In genomic region chr11:61336171-61336935, GRCh38 we compare ENCODE assay signal across 8 cellular contexts. TPM values are rescaled to one million over a fixed set of nuclear protein-coding genes. Genes with fewer than 3 reads are reported as not detected.
DNase-seq lines count a peak whose midpoint lies in the region; ATAC-seq, FAIRE-seq and TF ChIP-seq lines count a peak whose summit lies in the region.

No MANE protein-coding gene starts in this region.

- H3K27ac Mint-ChIP-seq in activated CD4-positive, alpha-beta T cell treated with anti-CD3 and anti-CD28 coated beads for 36 hours: peak overlapping the region; percentile 86

- no peak for TF ChIP-seq POLR2A in A549 (IDR thresholded peaks at IDR 0.05; ENCODE audit: low read length)

- peak overlapping the region; percentile 63 to 79 for H3K27ac ChIP-seq in A549

- peak; percentile 90 to 92 for TF ChIP-seq RAD21 in A549 (conservative IDR thresholded peaks at IDR 0.05 in 1 of 2, IDR thresholded peaks at IDR 0.05 in 1 of 2)

- CTCF ChIA-PET in A549 (lab: Yijun Ruan, JAX): interaction anchor here (0.6 to 10.9 kb wide), 36 partner anchors 8 to 776 kb away, joined by 3 to 552 read pairs (median 4); partner anchors contain the start of genes CYB561A3, TMEM138 and TMEM216
- CTCF ChIA-PET in activated CD4-positive, alpha-beta T cell treated with anti-CD3 and anti-CD28 coated beads for 36 hours (lab: Charles Lee): interaction anchor here (0.6 to 7.4 kb wide), 37 partner anchors 9 to 1723 kb away, joined by 3 to 185 read pairs (median 6); partner anchors contain the start of genes CPSF7, CYB561A3, SDHAF2 and TMEM138

- H3K36me3 Mint-ChIP-seq in activated CD4-positive, alpha-beta T cell treated with anti-CD3 and anti-CD28 coated beads for 36 hours (ENCODE audit: low read depth): peaks cover 33% of the 10 kb centered on the region

- peaks cover 37% of the 10 kb centered on the region for H3K4me1 Mint-ChIP-seq in activated CD4-positive, alpha-beta T cell treated with anti-CD3 and anti-CD28 coated beads for 36 hours

- no peak overlapping the region for H3K4me3 Mint-ChIP-seq in activated CD4-positive, alpha-beta T cell treated with anti-CD3 and anti-CD28 coated beads for 36 hours

- peak; percentile 83 to 90 for DNase-seq in A549 (ENCODE audit: low read depth in 1 of 2, low spot score in 1 of 2)
- peak; percentile 56 for DNase-seq in NCI-H460 (ENCODE audit: extremely low read depth, low read depth)
- DNase-seq in activated CD4-positive, alpha-beta T cell treated with anti-CD3 and anti-CD28 coated beads for 36 hours: peak; percentile 90
- peak; percentile 93 for DNase-seq in cerebellum (ENCODE audit: low spot score)
- DNase-seq in kidney glomerular epithelial cell (lab: John Stamatoyannopoulos, UW): peak; percentile 50
- DNase-seq in stimulated activated CD4-positive, alpha-beta T cell treated with anti-CD3 and anti-CD28 coated beads, Interleukin-1b, Interleukin-23, amount 100 ng/mL, for 48 hours: peak; percentile 82

- 25% methylated on average over 8 of the region's 8 CpGs for WGBS in A549 (ENCODE audit: missing lambda C conversion rate)

- no peak for FAIRE-seq in A549 (lab: Jason Lieb, UNC)

- intact Hi-C loops in activated CD4-positive, alpha-beta T cell treated with anti-CD3 and anti-CD28 coated beads for 36 hours (cut with DNase I, micrococcal nuclease): loop anchor here (1.0 to 10.0 kb wide), 7 partner anchors 25 to 788 kb away; partner anchors contain the start of genes CPSF7 (in 1 of the 2), CYB561A3 (in 1 of the 2), INCENP (in 1 of the 2) and TMEM216 (in 1 of the 2)

- H3K9me3 ChIP-seq in A549: no peaks in the 10 kb centered on the region

- no peak for TF ChIP-seq EP300 in A549 (IDR thresholded peaks at IDR 0.05)

- 0 out of 3 replicates have a peak overlapping the region, but pooled peaks have one; percentile 14 for H3K4me2 ChIP-seq in A549

- peak; percentile 97 for TF ChIP-seq CTCF in A549 (IDR thresholded peaks at IDR 0.05)

- H3K27me3 Mint-ChIP-seq in activated CD4-positive, alpha-beta T cell treated with anti-CD3 and anti-CD28 coated beads for 36 hours: no peaks in the 10 kb centered on the region

- H3K4me1 ChIP-seq in A549: peaks cover 27% of the 10 kb centered on the region

- ATAC-seq in A549: peak; percentile 69 to 79
- ATAC-seq in GM18861 (IDR thresholded peaks at IDR 0.05; ENCODE audit: unreplicated experiment): peak; percentile 49
- peak; percentile 56 for ATAC-seq in HG03432 (IDR thresholded peaks at IDR 0.05; ENCODE audit: unreplicated experiment)
- ATAC-seq in activated CD4-positive, alpha-beta T cell treated with anti-CD3 and anti-CD28 coated beads for 36 hours: peak; percentile 68

- POLR2A ChIA-PET in A549 (lab: Yijun Ruan, JAX): interaction anchor here (0.6 to 7.9 kb wide), 4 partner anchors 8 to 56 kb away, joined by 3 to 67 read pairs (median 26); partner anchors contain the start of genes CYB561A3, TMEM138 and TMEM216
- POLR2A ChIA-PET in activated CD4-positive, alpha-beta T cell treated with anti-CD3 and anti-CD28 coated beads for 36 hours (lab: Charles Lee): interaction anchor here (0.6 to 1.3 kb wide), 6 partner anchors 14 to 73 kb away, joined by 3 to 15 read pairs (median 5); partner anchors contain the start of genes CYB561A3, TMEM138 and TMEM216

- H3K9me3 Mint-ChIP-seq in activated CD4-positive, alpha-beta T cell treated with anti-CD3 and anti-CD28 coated beads for 36 hours (ENCODE audit: low read depth): no peaks in the 10 kb centered on the region

- H3K4me3 ChIP-seq in A549: no peak overlapping the region

TF ChIP-seq in A549, 52 proteins besides CTCF, POLR2A, EP300 and RAD21:
- TF ChIP-seq EHMT2 (IDR thresholded peaks at IDR 0.05; ENCODE audit: low read depth) (no peak), CEBPB (IDR thresholded peaks at IDR 0.05) (no peak), KDM5A (IDR thresholded peaks at IDR 0.05) (no peak), MAX (IDR thresholded peaks at IDR 0.05) (peak; percentile 54; the same call in 1 of the 2 replicates), HOXB5 (CRISPR knock-in tag; IDR thresholded peaks at IDR 0.05) (0 out of 2 replicates have a peak, but pooled peaks have one; percentile 25), SMC3 (IDR thresholded peaks at IDR 0.05) (peak; percentile 97)

RNA-seq across cellular contexts. Expression of gene TKFC, which starts 3.3 kb away (rescaled TPM):
- polyA plus RNA-seq in A549 (2011; rRNA removed) (46.5 and 51.2 TPM in 2 replicates), A549 (2017; fragmentation: RNase III; extraction: RNeasy Plus Mini Kit Qiagen cat#74134 plus additional on column Dnase treatment) (42.6 to 53.6 TPM (median 48.7 TPM) in 3 replicates)
- polyA plus RNA-seq in A549 (2012; cell fraction: cytosol; rRNA removed): 63.7 and 80.0 TPM in 2 replicates
- 200 and 208 TPM in 2 replicates for polyA plus RNA-seq in A549 (2012; cell fraction: nucleus; rRNA removed)
- 65.7 and 70.2 TPM in 2 replicates for polyA minus RNA-seq in A549 (2011; rRNA and poly(A)+ RNA removed)
- total RNA-seq in NCI-H460 (2014; rRNA removed; shearing (Covaris generic)): 42.0 and 43.6 TPM in 2 replicates
- polyA plus RNA-seq in NCI-H460 (2014; cell fraction: nucleus; rRNA removed): 76.1 and 97.5 TPM in 2 replicates
- 100 to 1,000 TPM; 100 to 107 TPM for total RNA-seq in activated CD4-positive, alpha-beta T cell treated with anti-CD3 and anti-CD28 coated beads for 36 hours
- total RNA-seq in cerebellum: 13.2 TPM

RNA-seq across cellular contexts. Expression of gene DDB1, which starts 3.4 kb away (rescaled TPM):
- polyA plus RNA-seq in A549 (2011; rRNA removed) (213 and 222 TPM in 2 replicates), A549 (2017; fragmentation: RNase III; extraction: RNeasy Plus Mini Kit Qiagen cat#74134 plus additional on column Dnase treatment) (149 to 154 TPM (median 149 TPM) in 3 replicates)
- polyA plus RNA-seq in A549 (2012; cell fraction: cytosol; rRNA removed): 132 and 150 TPM in 2 replicates
- polyA plus RNA-seq in A549 (2012; cell fraction: nucleus; rRNA removed): 192 and 219 TPM in 2 replicates
- polyA minus RNA-seq in A549 (2011; rRNA and poly(A)+ RNA removed): 324 and 364 TPM in 2 replicates
- 85.3 and 96.6 TPM in 2 replicates for total RNA-seq in NCI-H460 (2014; rRNA removed; shearing (Covaris generic))
- 98.1 and 98.5 TPM in 2 replicates for polyA plus RNA-seq in NCI-H460 (2014; cell fraction: nucleus; rRNA removed)
- 100 to 1,000 TPM; 258 to 268 TPM for total RNA-seq in activated CD4-positive, alpha-beta T cell treated with anti-CD3 and anti-CD28 coated beads for 36 hours
- total RNA-seq in cerebellum: 137 TPM

RNA-seq across cellular contexts. Expression of gene CYB561A3, which starts 25.3 kb away (rescaled TPM):
- polyA plus RNA-seq in A549 (2011; rRNA removed) (50.8 and 58.1 TPM in 2 replicates), A549 (2017; fragmentation: RNase III; extraction: RNeasy Plus Mini Kit Qiagen cat#74134 plus additional on column Dnase treatment) (50.4 to 56.9 TPM (median 55.4 TPM) in 3 replicates)
- 93.2 and 118 TPM in 2 replicates for polyA plus RNA-seq in A549 (2012; cell fraction: cytosol; rRNA removed)
- 154 and 157 TPM in 2 replicates for polyA plus RNA-seq in A549 (2012; cell fraction: nucleus; rRNA removed)
- polyA minus RNA-seq in A549 (2011; rRNA and poly(A)+ RNA removed): 69.8 and 77.4 TPM in 2 replicates
- total RNA-seq in NCI-H460 (2014; rRNA removed; shearing (Covaris generic)): 16.0 and 25.1 TPM in 2 replicates
- polyA plus RNA-seq in NCI-H460 (2014; cell fraction: nucleus; rRNA removed): 25.2 and 36.6 TPM in 2 replicates
- 10 to 100 TPM; 31.8 to 34.4 TPM for total RNA-seq in activated CD4-positive, alpha-beta T cell treated with anti-CD3 and anti-CD28 coated beads for 36 hours
- 15.2 TPM for total RNA-seq in cerebellum

RNA-seq across cellular contexts. Expression of gene TMEM138, which starts 25.8 kb away (rescaled TPM):
- polyA plus RNA-seq in A549 (2011; rRNA removed): 143 and 156 TPM in 2 replicates
- 80.0 and 101 TPM in 2 replicates for polyA plus RNA-seq in A549 (2012; cell fraction: cytosol; rRNA removed)
- polyA plus RNA-seq in A549 (2012; cell fraction: nucleus; rRNA removed): 61.0 and 95.1 TPM in 2 replicates
- polyA plus RNA-seq in A549 (2017; fragmentation: RNase III; extraction: RNeasy Plus Mini Kit Qiagen cat#74134 plus additional on column Dnase treatment): 80.3 to 95.6 TPM (median 88.2 TPM) in 3 replicates
- 54.6 and 62.6 TPM in 2 replicates for polyA minus RNA-seq in A549 (2011; rRNA and poly(A)+ RNA removed)
- 34.1 and 35.9 TPM in 2 replicates for total RNA-seq in NCI-H460 (2014; rRNA removed; shearing (Covaris generic))
- 55.9 and 83.6 TPM in 2 replicates for polyA plus RNA-seq in NCI-H460 (2014; cell fraction: nucleus; rRNA removed)
- total RNA-seq in activated CD4-positive, alpha-beta T cell treated with anti-CD3 and anti-CD28 coated beads for 36 hours: 10 to 100 TPM; 38.6 to 56.5 TPM
- total RNA-seq in cerebellum: 30.0 TPM

RNA-seq across cellular contexts. Expression of gene VWCE, which starts 41.2 kb away (rescaled TPM):
- polyA plus RNA-seq in A549 (2011; rRNA removed) (0.53 and 0.65 TPM in 2 replicates), A549 (2017; fragmentation: RNase III; extraction: RNeasy Plus Mini Kit Qiagen cat#74134 plus additional on column Dnase treatment) (0.45 to 0.79 TPM (median 0.63 TPM) in 3 replicates)
- 0.42 and 0.51 TPM in 2 replicates for polyA plus RNA-seq in A549 (2012; cell fraction: cytosol; rRNA removed)
- 4.1 and 4.5 TPM in 2 replicates for polyA plus RNA-seq in A549 (2012; cell fraction: nucleus; rRNA removed)
- polyA minus RNA-seq in A549 (2011; rRNA and poly(A)+ RNA removed): 0.45 and 0.58 TPM in 2 replicates
- total RNA-seq in NCI-H460 (2014; rRNA removed; shearing (Covaris generic)): 0.30 and 0.46 TPM in 2 replicates
- 1.5 and 5.3 TPM in 2 replicates for polyA plus RNA-seq in NCI-H460 (2014; cell fraction: nucleus; rRNA removed)
- 1 to 10 TPM; 5.2 to 6.8 TPM for total RNA-seq in activated CD4-positive, alpha-beta T cell treated with anti-CD3 and anti-CD28 coated beads for 36 hours
- total RNA-seq in cerebellum: 3.3 TPM
